In genomic region chr6:16785496-16785895, GRCh38 we compare ENCODE assay signal across 8 cellular contexts.
"Had no signal": no experiment of that assay in that cellular context is flagged by ENCODE, and none has a peak within 500 bp of the region (broad histone marks: within the 10 kb centered on the region; RNA-seq: fewer than 3 reads in every experiment).

No MANE protein-coding gene starts in this region.

- ATAC-seq: GM12878 had no signal

- FAIRE-seq: G401.6, GM12878, GM12891, GM12892, GM18507, GM19239 had no signal

- DNase-seq: GDM1, GF-D8 had no signal

- H3K4me3 ChIP-seq: GM12878 had no signal
